2 cellular contexts compared by ENCODE assay signal in the genomic region with DNA sequence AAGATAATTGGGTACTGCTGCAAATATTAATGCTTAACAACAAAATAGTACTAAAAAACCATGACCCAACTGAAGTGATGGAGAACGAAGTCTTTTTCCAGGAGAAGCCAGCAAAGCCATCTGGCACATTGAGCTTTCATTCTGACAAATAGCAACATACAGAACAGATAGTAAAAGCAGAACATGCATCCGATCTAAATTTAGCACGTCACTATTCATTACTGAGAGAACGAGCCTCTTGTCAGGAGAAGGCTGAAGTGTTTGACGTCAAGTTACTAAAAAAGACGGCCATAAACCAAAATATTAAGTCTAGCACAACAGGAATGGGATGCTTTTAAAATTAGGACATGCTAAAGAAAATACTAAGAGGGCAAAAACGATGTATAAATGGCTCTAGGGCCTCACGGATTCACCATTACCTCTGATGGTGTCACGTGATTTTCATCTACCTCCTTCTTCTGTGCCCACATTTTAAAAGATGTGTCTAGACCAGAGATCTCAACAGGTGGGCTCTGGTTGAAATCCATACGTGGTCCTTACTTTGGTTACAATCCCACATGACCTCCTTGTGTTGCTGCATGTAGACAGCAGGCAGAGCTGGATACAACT.
TF ChIP-seq lines count a peak whose summit lies in the region.

No MANE protein-coding gene starts in this region.

TF ChIP-seq in HepG2, 621 proteins besides CTCF, POLR2A, EP300 and RAD21:
- TF ChIP-seq, protein P1, sequence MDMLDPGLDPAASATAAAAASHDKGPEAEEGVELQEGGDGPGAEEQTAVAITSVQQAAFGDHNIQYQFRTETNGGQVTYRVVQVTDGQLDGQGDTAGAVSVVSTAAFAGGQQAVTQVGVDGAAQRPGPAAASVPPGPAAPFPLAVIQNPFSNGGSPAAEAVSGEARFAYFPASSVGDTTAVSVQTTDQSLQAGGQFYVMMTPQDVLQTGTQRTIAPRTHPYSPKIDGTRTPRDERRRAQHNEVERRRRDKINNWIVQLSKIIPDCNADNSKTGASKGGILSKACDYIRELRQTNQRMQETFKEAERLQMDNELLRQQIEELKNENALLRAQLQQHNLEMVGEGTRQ (IDR thresholded peaks at IDR 0.05; ENCODE audit: low read depth, low read length) = 0 out of 2 replicates have a peak, but pooled peaks have one; percentile 14
- TF ChIP-seq, protein P1 (CRISPR knock-in tag; IDR thresholded peaks at IDR 0.05; ENCODE audit: borderline replicate concordance) = no peak
- TF ChIP-seq RAD51 (IDR thresholded peaks at IDR 0.05; ENCODE audit: borderline replicate concordance) (peak; percentile 56; the same call in 1 of the 2 replicates), SMC3 (IDR thresholded peaks at IDR 0.05; ENCODE audit: low read length) (no peak)
- TF ChIP-seq, protein P2, sequence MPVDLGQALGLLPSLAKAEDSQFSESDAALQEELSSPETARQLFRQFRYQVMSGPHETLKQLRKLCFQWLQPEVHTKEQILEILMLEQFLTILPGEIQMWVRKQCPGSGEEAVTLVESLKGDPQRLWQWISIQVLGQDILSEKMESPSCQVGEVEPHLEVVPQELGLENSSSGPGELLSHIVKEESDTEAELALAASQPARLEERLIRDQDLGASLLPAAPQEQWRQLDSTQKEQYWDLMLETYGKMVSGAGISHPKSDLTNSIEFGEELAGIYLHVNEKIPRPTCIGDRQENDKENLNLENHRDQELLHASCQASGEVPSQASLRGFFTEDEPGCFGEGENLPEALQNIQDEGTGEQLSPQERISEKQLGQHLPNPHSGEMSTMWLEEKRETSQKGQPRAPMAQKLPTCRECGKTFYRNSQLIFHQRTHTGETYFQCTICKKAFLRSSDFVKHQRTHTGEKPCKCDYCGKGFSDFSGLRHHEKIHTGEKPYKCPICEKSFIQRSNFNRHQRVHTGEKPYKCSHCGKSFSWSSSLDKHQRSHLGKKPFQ (CRISPR knock-in tag; IDR thresholded peaks at IDR 0.05; ENCODE audit: insufficient replicate concordance) = no peak
TF ChIP-seq in HepG2: peak in this region for 2.

TF ChIP-seq in K562, 482 proteins besides CTCF, POLR2A, EP300 and RAD21:
- TF ChIP-seq MEF2D (tag; conservative IDR thresholded peaks at IDR 0.05; ENCODE audit: low read depth) (0 out of 2 replicates have a peak, but pooled peaks have one; percentile 33), ZBED1 (IDR thresholded peaks at IDR 0.05) (no peak), MEF2A (IDR thresholded peaks at IDR 0.05; ENCODE audit: control insufficient read depth, low read depth, low read length) (peak; percentile 52; the same call in 1 of the 2 replicates)
